12 cellular contexts compared by ENCODE assay signal in the genomic region with DNA sequence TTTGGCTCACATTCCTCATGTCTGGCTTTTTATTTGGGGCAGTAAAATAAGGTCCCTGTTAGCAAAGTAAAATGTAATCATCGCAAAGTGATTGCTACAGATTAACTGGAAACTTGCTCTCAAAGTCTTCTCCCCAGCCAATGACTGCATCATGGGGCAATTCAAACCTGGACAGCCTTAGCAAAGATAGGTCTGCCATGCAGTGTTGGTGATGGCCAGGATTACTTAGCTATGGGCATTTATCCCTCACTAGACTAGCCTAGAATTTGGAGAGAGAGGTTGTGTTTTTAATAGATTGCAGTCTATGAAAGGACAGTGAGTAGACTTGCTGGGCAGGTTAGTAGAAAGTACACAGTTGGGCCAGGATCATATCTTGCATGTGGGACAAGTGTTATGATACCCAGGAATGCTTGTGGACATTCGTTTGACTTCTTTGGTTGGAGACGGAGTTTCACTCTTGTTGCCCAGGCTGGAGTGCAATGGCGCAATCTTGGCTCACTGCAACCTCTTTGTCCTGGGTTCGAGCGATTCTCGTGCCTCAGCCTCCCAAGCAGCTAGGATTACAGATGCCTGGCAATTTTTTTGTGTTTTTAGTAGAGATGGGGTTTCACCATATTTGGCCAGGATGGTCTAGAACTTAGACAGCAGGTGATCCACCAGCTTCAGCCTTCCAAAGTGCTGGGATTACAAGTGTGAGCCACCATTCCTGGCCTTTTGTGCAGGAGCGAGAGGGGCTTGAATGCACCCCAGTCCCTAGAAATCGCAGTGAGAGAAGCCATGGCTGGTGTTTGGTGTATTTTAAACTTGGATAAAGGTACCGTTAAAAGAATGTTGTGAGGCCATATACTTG. TPM values are rescaled to one million over a fixed set of nuclear protein-coding genes. Genes with fewer than 3 reads are reported as not detected.
DNase-seq lines count a peak whose midpoint lies in the region; ATAC-seq, FAIRE-seq and TF ChIP-seq lines count a peak whose summit lies in the region.
"Had no signal": no experiment of that assay in that cellular context is flagged by ENCODE, and none has a peak within 500 bp of the region (broad histone marks: within the 10 kb centered on the region; RNA-seq: fewer than 3 reads in every experiment).

No MANE protein-coding gene starts in this region.

- peak; percentile 0 for DNase-seq in Caki2 (ENCODE audit: low read depth)
- no peak for DNase-seq in PC-3
- DNase-seq in endothelial cell of umbilical vein (ENCODE audit: low read depth, low spot score): no peak
- DNase-seq in GDM1 (lab: John Stamatoyannopoulos, UW): no peak
- no peak for DNase-seq in RCC 7860 (ENCODE audit: low spot score)
- DNase-seq in right atrium auricular region (ENCODE audit: low spot score): no peak
- DNase-seq: activated CD4-positive, CD25-positive, alpha-beta regulatory T cell; amniotic stem cell; effector CD4-positive, alpha-beta T cell; retina had no signal

- H3K27me3 ChIP-seq in ACC112 (ENCODE audit: insufficient read depth, low read length) (no peaks in the 10 kb centered on the region), PC-3 (ENCODE audit: low read length) (no peaks in the 10 kb centered on the region), endothelial cell of umbilical vein (ENCODE audit: control insufficient read depth in 2 of 2, insufficient read depth in 2 of 2, low read length in 2 of 2) (no peaks in the 10 kb centered on the region), right atrium auricular region (no peaks in the 10 kb centered on the region)

- BruUV-seq in PC-3 (replicated peaks; lab: Mats Ljungman, UMichigan) (no TSS peak), endothelial cell of umbilical vein (replicated peaks; lab: Mats Ljungman, UMichigan) (no TSS peak)

- H2AFZ ChIP-seq in ACC112 (ENCODE audit: low read length, unreplicated experiment) (no peak overlapping the region), PC-3 (ENCODE audit: low read length) (no peak overlapping the region), endothelial cell of umbilical vein (ENCODE audit: low read depth, low read length) (no peak overlapping the region)

- H3K4me2 ChIP-seq in PC-3 (ENCODE audit: low read length): peak overlapping the region; percentile 89; the same call in 1 of the 2 replicates
- H3K4me2 ChIP-seq in endothelial cell of umbilical vein (ENCODE audit: insufficient read depth, low read length): no peak overlapping the region

- peaks cover 52% of the 10 kb centered on the region for H4K20me1 ChIP-seq in PC-3 (ENCODE audit: low read length)
- peaks cover 6% of the 10 kb centered on the region for H4K20me1 ChIP-seq in endothelial cell of umbilical vein (replicated peaks; ENCODE audit: control insufficient read depth, extremely low read depth, insufficient read depth, low read length)

- ATAC-seq in PC-3 (no peak), GM18517 (IDR thresholded peaks at IDR 0.05; ENCODE audit: unreplicated experiment) (no peak)

- H3K4me1 ChIP-seq in ACC112 (ENCODE audit: control insufficient read depth, insufficient read depth, low read length, unreplicated experiment): peaks cover 42% of the 10 kb centered on the region
- peaks cover 16% of the 10 kb centered on the region for H3K4me1 ChIP-seq in PC-3 (ENCODE audit: insufficient read depth, low read length)
- H3K4me1 ChIP-seq in endothelial cell of umbilical vein (ENCODE audit: control insufficient read depth, extremely low read depth, insufficient read depth, low read length): peaks cover 19% of the 10 kb centered on the region
- peaks cover 0 to 33% of the 10 kb centered on the region in 2 donors for H3K4me1 ChIP-seq in right atrium auricular region

- H3F3A ChIP-seq in PC-3 (ENCODE audit: low read length, unreplicated experiment): peaks cover 28% of the 10 kb centered on the region

- H3K9me3 ChIP-seq in PC-3 (ENCODE audit: low read length) (no peaks in the 10 kb centered on the region), endothelial cell of umbilical vein (replicated peaks; ENCODE audit: control insufficient read depth, insufficient read depth, low read length) (no peaks in the 10 kb centered on the region), right atrium auricular region (no peaks in the 10 kb centered on the region)

- H3K9me1 ChIP-seq in endothelial cell of umbilical vein (replicated peaks; ENCODE audit: control insufficient read depth, extremely low read depth, insufficient read depth, low read length): no peaks in the 10 kb centered on the region

- no peak for FAIRE-seq in endothelial cell of umbilical vein (lab: Jason Lieb, UNC)
- FAIRE-seq in RCC 7860 (lab: Jason Lieb, UNC): no peak

- peak overlapping the region; percentile 66 for H3K27ac ChIP-seq in ACC112 (ENCODE audit: low read depth, low read length)
- H3K27ac ChIP-seq in PC-3 (ENCODE audit: low read length): no peak overlapping the region
- H3K27ac ChIP-seq in endothelial cell of umbilical vein (ENCODE audit: insufficient read depth, low read depth, low read length): no peak overlapping the region
- no peak overlapping the region for H3K27ac ChIP-seq in right atrium auricular region

- TF ChIP-seq CTCF in PC-3 (conservative IDR thresholded peaks at IDR 0.05; ENCODE audit: low read depth, low read length) (no peak), endothelial cell of umbilical vein (IDR thresholded peaks at IDR 0.05; ENCODE audit: extremely low read depth in 1 of 2, insufficient read depth in 1 of 2, low read depth in 1 of 2, low read length in 2 of 2) (no peak), right atrium auricular region (IDR thresholded peaks at IDR 0.05) (no peak)

- intact Hi-C loops in PC-3 (cut with micrococcal nuclease) (no loop called here), endothelial cell of umbilical vein (cut with micrococcal nuclease) (loop anchor here (10.0 kb wide), 1 partner anchor 893 kb away; no protein-coding TSS in a partner anchor)

- POLR2A ChIA-PET in PC-3 (lab: Charles Lee; ENCODE audit: unreplicated experiment) (no interaction called here), endothelial cell of umbilical vein (lab: Charles Lee) (no interaction called here)

- in situ Hi-C loops in Caki2 (cut with HindIII; ENCODE audit: low pct_unique_long_range_greater_than_20kb, low sequenced_read_pairs): no loop called here

- peaks cover 44% of the 10 kb centered on the region for H3K36me3 ChIP-seq in ACC112 (ENCODE audit: insufficient read depth, low read length)
- peaks cover 47% of the 10 kb centered on the region for H3K36me3 ChIP-seq in PC-3 (ENCODE audit: low read depth, low read length)
- H3K36me3 ChIP-seq in endothelial cell of umbilical vein (ENCODE audit: control insufficient read depth in 2 of 2, extremely low read depth in 1 of 2, insufficient read depth in 2 of 2, low read length in 2 of 2): peaks cover 23 to 27% of the 10 kb centered on the region in 2 experiments
- peaks cover 46% of the 10 kb centered on the region for H3K36me3 ChIP-seq in right atrium auricular region

- dilution Hi-C loops in endothelial cell of umbilical vein (cut with MboI; ENCODE audit: extremely low pct_ligation_motif_present, low sequenced_read_pairs): no loop called here

- TF ChIP-seq POLR2A in endothelial cell of umbilical vein (IDR thresholded peaks at IDR 0.05; ENCODE audit: low read depth, low read length): peak; percentile 65

- peak overlapping the region; percentile 99 for H3K4me3 ChIP-seq in ACC112 (ENCODE audit: low read depth, low read length)
- H3K4me3 ChIP-seq in PC-3 (ENCODE audit: low read length): peak overlapping the region; percentile 92; the same call in 1 of the 2 replicates
- no peak overlapping the region for H3K4me3 ChIP-seq in endothelial cell of umbilical vein (replicated peaks in 1 of 3; ENCODE audit: insufficient read depth in 1 of 3, low read depth in 1 of 3, low read length in 3 of 3)
- H3K4me3 ChIP-seq in right atrium auricular region: no peak overlapping the region

- H3K9ac ChIP-seq in PC-3 (ENCODE audit: low read length) (no peak overlapping the region), endothelial cell of umbilical vein (replicated peaks; ENCODE audit: extremely low read depth, insufficient read depth, low read length) (no peak overlapping the region)

- peaks cover 39% of the 10 kb centered on the region for H3K79me2 ChIP-seq in ACC112 (ENCODE audit: control insufficient read depth, insufficient read depth, low read length, unreplicated experiment)
- peaks cover 47% of the 10 kb centered on the region for H3K79me2 ChIP-seq in PC-3 (ENCODE audit: low read length)
- H3K79me2 ChIP-seq in endothelial cell of umbilical vein (ENCODE audit: control insufficient read depth, insufficient read depth, low read length): peaks cover 29% of the 10 kb centered on the region

- H3K9me2 ChIP-seq in PC-3 (replicated peaks; ENCODE audit: low read length): no peaks in the 10 kb centered on the region

- CTCF ChIA-PET in PC-3 (lab: Charles Lee) (no interaction called here), endothelial cell of umbilical vein (lab: Charles Lee) (interaction anchor here (1.3 kb wide), 1 partner anchor 149 kb away, joined by 3 read pairs; no protein-coding TSS in a partner anchor)

TF ChIP-seq in endothelial cell of umbilical vein, 7 proteins besides CTCF, POLR2A, EP300 and RAD21 (continues in another document):
- TF ChIP-seq POLR2AphosphoS5 (IDR thresholded peaks at IDR 0.05; ENCODE audit: insufficient read depth, low read depth, low read length): peak; percentile 23

RNA-seq across cellular contexts. Expression of gene RPS12, which starts 3.4 kb away (rescaled TPM):
- 1,252 and 1,375 TPM in 2 replicates for total RNA-seq in Caki2 (2014; rRNA removed; shearing (Covaris generic); ENCODE audit: low replicate concordance)
- total RNA-seq in PC-3 (2014; rRNA removed) (770 and 1,189 TPM in 2 replicates), endothelial cell of umbilical vein (1,044 and 1,088 TPM in 2 replicates), right atrium auricular region (1,000 to 10,000 TPM in 1 of 2 donors, 100 to 1,000 TPM in 1; 609 to 1,510 TPM)
- polyA plus RNA-seq in endothelial cell of umbilical vein: 6,159 and 7,151 TPM in 2 replicates
- 5,529 and 5,871 TPM in 2 replicates for polyA plus RNA-seq in endothelial cell of umbilical vein (2011; cell fraction: cytosol; rRNA removed)
- polyA plus RNA-seq in endothelial cell of umbilical vein (2011; cell fraction: nucleus; rRNA removed): 967 and 1,084 TPM in 2 replicates
- polyA plus RNA-seq in endothelial cell of umbilical vein (2012): 2,556 and 2,756 TPM in 2 replicates
- polyA minus RNA-seq in endothelial cell of umbilical vein: 2,783 and 2,851 TPM in 2 replicates
- polyA minus RNA-seq in endothelial cell of umbilical vein (2011; cell fraction: cytosol; rRNA and poly(A)+ RNA removed): 798 TPM
- 153 and 193 TPM in 2 replicates for polyA minus RNA-seq in endothelial cell of umbilical vein (2011; cell fraction: nucleus; rRNA and poly(A)+ RNA removed)

RNA-seq across cellular contexts. Expression of gene SLC18B1, which starts 19.3 kb away (rescaled TPM):
- total RNA-seq in Caki2 (2014; rRNA removed; shearing (Covaris generic); ENCODE audit: low replicate concordance): 11.7 and 15.5 TPM in 2 replicates
- 8.4 and 9.1 TPM in 2 replicates for total RNA-seq in PC-3 (2014; rRNA removed)
- 8.4 and 8.5 TPM in 2 replicates for total RNA-seq in endothelial cell of umbilical vein
- polyA plus RNA-seq in endothelial cell of umbilical vein: 6.7 and 9.2 TPM in 2 replicates
- polyA plus RNA-seq in endothelial cell of umbilical vein (2011; cell fraction: cytosol; rRNA removed): 4.5 and 5.1 TPM in 2 replicates
- 12.9 and 16.1 TPM in 2 replicates for polyA plus RNA-seq in endothelial cell of umbilical vein (2011; cell fraction: nucleus; rRNA removed)
- 11.7 and 11.9 TPM in 2 replicates for polyA plus RNA-seq in endothelial cell of umbilical vein (2012)
- 14.3 and 15.4 TPM in 2 replicates for polyA minus RNA-seq in endothelial cell of umbilical vein
- 4.6 TPM for polyA minus RNA-seq in endothelial cell of umbilical vein (2011; cell fraction: cytosol; rRNA and poly(A)+ RNA removed)
- polyA minus RNA-seq in endothelial cell of umbilical vein (2011; cell fraction: nucleus; rRNA and poly(A)+ RNA removed): 5.8 TPM in 2 replicates
- 1 to 10 TPM; 3.2 to 3.9 TPM for total RNA-seq in right atrium auricular region

Comparison
In these comparisons a context has a peak if more than half of its experiments do, and no peak if none do; other contexts are left out.
1. H3K4me3 ChIP-seq: peak in ACC112 (single experiment) and PC-3 (single experiment); none in endothelial cell of umbilical vein (0 of 3) and right atrium auricular region (0 of 2).